In the genomic region with DNA sequence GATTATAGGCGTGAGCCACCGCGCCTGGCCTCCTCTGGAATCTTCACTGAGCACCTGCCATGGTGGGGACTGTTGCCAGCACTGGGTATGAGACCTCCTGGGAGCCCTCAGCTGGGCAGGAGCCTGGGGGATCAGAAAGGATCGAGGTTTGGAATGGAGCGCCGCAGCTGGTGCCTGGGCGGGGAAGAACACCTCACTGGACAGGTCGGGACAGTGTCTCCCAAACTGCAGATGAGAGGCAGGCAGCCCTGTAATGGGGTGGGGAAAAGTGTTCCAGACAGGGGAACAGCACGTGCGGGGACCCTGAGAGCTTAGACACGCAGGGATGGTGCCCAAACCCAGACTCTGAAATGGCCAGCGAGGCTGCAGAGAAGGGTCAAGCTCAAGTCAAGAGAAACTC, we compare ENCODE assay signal across 21 cellular contexts.
DNase-seq lines count a peak whose midpoint lies in the region; ATAC-seq, FAIRE-seq and TF ChIP-seq lines count a peak whose summit lies in the region.
"Had no signal": no experiment of that assay in that cellular context is flagged by ENCODE, and none has a peak within 500 bp of the region (broad histone marks: within the 10 kb centered on the region; RNA-seq: fewer than 3 reads in every experiment).

No MANE protein-coding gene starts in this region.

- no peak for FAIRE-seq in H54 (lab: Jason Lieb, UNC)
- FAIRE-seq: A204.1, GM12878, GM19239, HepG2 had no signal

- ATAC-seq in HG03442 (IDR thresholded peaks at IDR 0.05; ENCODE audit: unreplicated experiment): no peak
- ATAC-seq: CD8-positive, alpha-beta T cell; GM12878; HepG2 had no signal

- H3K9me2 ChIP-seq in DOHH2 (replicated peaks; ENCODE audit: control insufficient read depth, low read length) (no peaks in the 10 kb centered on the region), OCI-LY1 (ENCODE audit: low read depth, low read length) (no peaks in the 10 kb centered on the region)

- H3K9ac ChIP-seq in OCI-LY1 (ENCODE audit: low read length): no peak overlapping the region; the same call in 1 of the 2 replicates
- H3K9ac ChIP-seq: GM23248 had no signal

- H3K27me3 ChIP-seq in DOHH2 (ENCODE audit: control insufficient read depth, low read length): no peaks in the 10 kb centered on the region
- no peaks in the 10 kb centered on the region for H3K27me3 ChIP-seq in OCI-LY1 (ENCODE audit: insufficient read depth, low read length)

- H3K4me3 ChIP-seq in DOHH2 (ENCODE audit: low read length) (no peak overlapping the region), OCI-LY1 (ENCODE audit: low read depth, low read length, poor library complexity, severe bottlenecking) (no peak overlapping the region)
- H3K4me3 ChIP-seq: GM12878, GM23248 had no signal

- H3K27ac Mint-ChIP-seq in type B pancreatic cell: no peak overlapping the region
- no peak overlapping the region for H3K27ac Mint-ChIP-seq in activated T-helper 1 cell treated with anti-CD3 and anti-CD28 coated beads, Interleukin-12 subunit alpha, Interleukin-12 subunit beta, Interleukin-2, Interleukin-4 antibody, amounts not matched to agents 30 ng/mL and 10 ng/mL and 1 ng/mL, durations not matched to agents 14 hours and 24 hours and 36 hours
- H3K27ac Mint-ChIP-seq: CD14-positive monocyte; CD8-positive, alpha-beta T cell; IgD-negative memory B cell had no signal

- H3K4me2 ChIP-seq in DOHH2 (ENCODE audit: low read length): no peak overlapping the region
- H3K4me2 ChIP-seq in OCI-LY1 (ENCODE audit: low read length): no peak overlapping the region

- H3K4me3 Mint-ChIP-seq in type B pancreatic cell: no peak overlapping the region
- no peak overlapping the region for H3K4me3 Mint-ChIP-seq in activated T-helper 1 cell treated with anti-CD3 and anti-CD28 coated beads, Interleukin-12 subunit alpha, Interleukin-12 subunit beta, Interleukin-2, Interleukin-4 antibody, amounts not matched to agents 30 ng/mL and 10 ng/mL and 1 ng/mL, durations not matched to agents 14 hours and 24 hours and 36 hours
- H3K4me3 Mint-ChIP-seq: CD14-positive monocyte; CD8-positive, alpha-beta T cell; H9; IgD-negative memory B cell had no signal

- no peak overlapping the region for H2AFZ ChIP-seq in OCI-LY1 (ENCODE audit: low read length)
- H2AFZ ChIP-seq: GM23248 had no signal

- H3K27me3 Mint-ChIP-seq in type B pancreatic cell: peaks cover 19% of the 10 kb centered on the region
- no peaks in the 10 kb centered on the region for H3K27me3 Mint-ChIP-seq in activated T-helper 1 cell treated with anti-CD3 and anti-CD28 coated beads, Interleukin-12 subunit alpha, Interleukin-12 subunit beta, Interleukin-2, Interleukin-4 antibody, amounts not matched to agents 30 ng/mL and 10 ng/mL and 1 ng/mL, durations not matched to agents 14 hours and 24 hours and 36 hours (ENCODE audit: insufficient read depth)

- H3K9me3 ChIP-seq in DOHH2 (ENCODE audit: control insufficient read depth, insufficient read depth, low read length): no peaks in the 10 kb centered on the region
- H3K9me3 ChIP-seq in OCI-LY1 (ENCODE audit: low read length): no peaks in the 10 kb centered on the region

- intact Hi-C loops in activated T-helper 1 cell treated with anti-CD3 and anti-CD28 coated beads, Interleukin-12 subunit alpha, Interleukin-12 subunit beta, Interleukin-2, Interleukin-4 antibody, amounts not matched to agents 30 ng/mL and 10 ng/mL and 1 ng/mL, durations not matched to agents 14 hours and 24 hours and 36 hours (cut with micrococcal nuclease): no loop called here

- H4K20me1 ChIP-seq in DOHH2 (ENCODE audit: control insufficient read depth, insufficient read depth, low read depth, low read length): no peaks in the 10 kb centered on the region
- no peaks in the 10 kb centered on the region for H4K20me1 ChIP-seq in OCI-LY1 (ENCODE audit: insufficient read depth, low read length)

- H3K79me2 ChIP-seq in DOHH2 (ENCODE audit: control insufficient read depth, low read length) (0 out of 2 replicates have a peak, but pooled peaks cover 10% of the 10 kb centered on the region), OCI-LY1 (ENCODE audit: insufficient read depth, low read length) (no peaks in the 10 kb centered on the region)

- no peaks in the 10 kb centered on the region for H3K9me3 Mint-ChIP-seq in type B pancreatic cell
- H3K9me3 Mint-ChIP-seq in activated T-helper 1 cell treated with anti-CD3 and anti-CD28 coated beads, Interleukin-12 subunit alpha, Interleukin-12 subunit beta, Interleukin-2, Interleukin-4 antibody, amounts not matched to agents 30 ng/mL and 10 ng/mL and 1 ng/mL, durations not matched to agents 14 hours and 24 hours and 36 hours: no peaks in the 10 kb centered on the region
- H3K9me3 Mint-ChIP-seq: CD8-positive, alpha-beta T cell; H9 had no signal

- no peak for TF ChIP-seq POLR2A in H54 (IDR thresholded peaks at IDR 0.05; ENCODE audit: low read depth, low read length)

- peaks cover 83% of the 10 kb centered on the region for H3K4me1 ChIP-seq in DOHH2 (ENCODE audit: control insufficient read depth, low read length)
- peaks cover 90% of the 10 kb centered on the region for H3K4me1 ChIP-seq in OCI-LY1 (ENCODE audit: insufficient read depth, low read length, severe bottlenecking)

- peaks cover 35% of the 10 kb centered on the region for H3F3A ChIP-seq in DOHH2 (ENCODE audit: control insufficient read depth, insufficient read depth)
- H3F3A ChIP-seq in OCI-LY1 (ENCODE audit: insufficient read depth, low read length): peaks cover 5% of the 10 kb centered on the region; the same call in 1 of the 2 replicates

- H3K36me3 Mint-ChIP-seq in type B pancreatic cell: no peaks in the 10 kb centered on the region
- H3K36me3 Mint-ChIP-seq in activated T-helper 1 cell treated with anti-CD3 and anti-CD28 coated beads, Interleukin-12 subunit alpha, Interleukin-12 subunit beta, Interleukin-2, Interleukin-4 antibody, amounts not matched to agents 30 ng/mL and 10 ng/mL and 1 ng/mL, durations not matched to agents 14 hours and 24 hours and 36 hours (ENCODE audit: low read depth): no peaks in the 10 kb centered on the region
- H3K36me3 Mint-ChIP-seq: CD14-positive monocyte; CD8-positive, alpha-beta T cell had no signal

- peak overlapping the region; percentile 99; the same call in 1 of the 2 replicates for H3K27ac ChIP-seq in DOHH2 (ENCODE audit: low read depth, low read length)
- peak overlapping the region; percentile 97 for H3K27ac ChIP-seq in OCI-LY1 (ENCODE audit: low read depth, low read length, poor library complexity, severe bottlenecking)
- H3K27ac ChIP-seq: GM23248 had no signal

- H3K4me1 Mint-ChIP-seq in type B pancreatic cell (ENCODE audit: unreplicated experiment): no peaks in the 10 kb centered on the region
- H3K4me1 Mint-ChIP-seq in activated T-helper 1 cell treated with anti-CD3 and anti-CD28 coated beads, Interleukin-12 subunit alpha, Interleukin-12 subunit beta, Interleukin-2, Interleukin-4 antibody, amounts not matched to agents 30 ng/mL and 10 ng/mL and 1 ng/mL, durations not matched to agents 14 hours and 24 hours and 36 hours (ENCODE audit: low read depth): no peaks in the 10 kb centered on the region
- H3K4me1 Mint-ChIP-seq: CD14-positive monocyte had no signal

- DNase-seq in mesenteric fat pad (ENCODE audit: low spot score) (peak; percentile 76), type B pancreatic cell (ENCODE audit: extremely low spot score, unreplicated experiment) (peak; percentile 44), H54 (ENCODE audit: insufficient read length, low spot score) (no peak)
- DNase-seq in activated T-helper 1 cell treated with anti-CD3 and anti-CD28 coated beads, Interleukin-12 subunit alpha, Interleukin-12 subunit beta, Interleukin-2, Interleukin-4 antibody, amounts not matched to agents 30 ng/mL and 10 ng/mL and 1 ng/mL, durations not matched to agents 14 hours and 24 hours and 36 hours (ENCODE audit: low spot score): no peak
- DNase-seq: ACHN; Calu3; CD8-positive, alpha-beta T cell; DMS79 treated with DMSO at 0.1 percent for 48 hours; EL; GM23248; H9; KBM-7 had no signal

- TF ChIP-seq CTCF in DOHH2 (IDR thresholded peaks at IDR 0.05; ENCODE audit: low read depth, low read length, poor library complexity, severe bottlenecking) (no peak), OCI-LY1 (IDR thresholded peaks at IDR 0.05; ENCODE audit: low read length) (no peak), type B pancreatic cell (conservative IDR thresholded peaks at IDR 0.05) (no peak)

- H3K36me3 ChIP-seq in DOHH2 (ENCODE audit: control insufficient read depth, low read length): peaks cover 9% of the 10 kb centered on the region
- H3K36me3 ChIP-seq in OCI-LY1 (ENCODE audit: insufficient read depth, low read length): no peaks in the 10 kb centered on the region

Comparison
In these comparisons a context has a peak if more than half of its experiments do, and no peak if none do; other contexts are left out.
1. DNase-seq: peak in mesenteric fat pad (single experiment) and type B pancreatic cell (single experiment); none in H54 (single experiment) and activated T-helper 1 cell treated with anti-CD3 and anti-CD28 coated beads, Interleukin-12 subunit alpha, Interleukin-12 subunit beta, Interleukin-2, Interleukin-4 antibody, amounts not matched to agents 30 ng/mL and 10 ng/mL and 1 ng/mL, durations not matched to agents 14 hours and 24 hours and 36 hours (single experiment).